Comparison of ENCODE assay signal across 22 cellular contexts in the genomic region with DNA sequence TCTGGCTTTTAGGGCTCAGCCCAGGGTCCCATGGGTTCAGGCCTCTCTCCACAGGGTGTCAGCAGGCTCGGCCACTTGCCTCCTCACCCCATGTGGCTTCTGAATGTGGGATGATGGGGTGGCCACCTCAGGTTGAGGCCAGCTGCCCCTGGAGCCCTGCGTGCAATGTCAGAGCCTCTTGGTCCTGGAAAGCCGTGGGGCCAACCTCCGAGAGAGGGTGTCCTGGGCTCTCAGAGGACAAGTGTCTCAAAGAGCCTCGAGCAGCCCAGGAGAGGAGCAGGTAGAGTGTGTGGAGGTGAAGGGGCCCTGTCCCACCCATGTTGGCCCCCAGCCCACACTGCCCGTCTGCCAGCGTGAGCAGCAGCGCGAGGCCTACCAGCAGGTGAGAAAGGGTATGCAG.
DNase-seq lines count a peak whose midpoint lies in the region; ATAC-seq, FAIRE-seq and TF ChIP-seq lines count a peak whose summit lies in the region.
"Had no signal": no experiment of that assay in that cellular context is flagged by ENCODE, and none has a peak within 500 bp of the region (broad histone marks: within the 10 kb centered on the region; RNA-seq: fewer than 3 reads in every experiment).

No MANE protein-coding gene starts in this region.

- H3K9ac ChIP-seq in kidney (ENCODE audit: low read length in 2 of 2), result no peak overlapping the region

- no peak for ATAC-seq in natural killer cell treated with Interleukin-12 subunit alpha and Interleukin-12 subunit beta and Interleukin-15 and Interleukin-18, amount 100 ng/mL, for 72 hours
- no peak for ATAC-seq in natural killer cell
- no peak for ATAC-seq in sciatic nerve
- no peak for ATAC-seq in GM18867 (IDR thresholded peaks at IDR 0.05; ENCODE audit: unreplicated experiment)
- ATAC-seq: HCT116 had no signal

- no peak overlapping the region for H3K27ac ChIP-seq in kidney (ENCODE audit: low read depth in 2 of 2, low read length in 2 of 2)

- intact Hi-C loops in natural killer cell (cut with micrococcal nuclease), result no loop called here
- intact Hi-C loops in kidney (cut with DNase I), result no loop called here
- intact Hi-C loops in sciatic nerve (cut with DNase I), result no loop called here

- no peaks in the 10 kb centered on the region for H3K36me3 ChIP-seq in kidney (ENCODE audit: control insufficient read depth in 1 of 2, insufficient read depth in 2 of 2, low read length in 2 of 2)
- H3K36me3 ChIP-seq: BE2C had no signal

- TF ChIP-seq CTCF in natural killer cell (IDR thresholded peaks at IDR 0.05), result no peak
- no peak for TF ChIP-seq CTCF in kidney (IDR thresholded peaks at IDR 0.05; ENCODE audit: borderline replicate concordance, extremely low read depth, insufficient read depth)

- H3K27me3 Mint-ChIP-seq in natural killer cell treated with Interleukin-12 subunit alpha and Interleukin-12 subunit beta and Interleukin-15 and Interleukin-18, amount 100 ng/mL, for 72 hours, result peaks cover 0 to 9% of the 10 kb centered on the region in 2 donors
- peaks cover 5 to 14% of the 10 kb centered on the region in 2 donors for H3K27me3 Mint-ChIP-seq in natural killer cell (ENCODE audit: low read depth in 2 of 2)

- H3K4me1 ChIP-seq in kidney (ENCODE audit: control insufficient read depth in 1 of 2, insufficient read depth in 1 of 2, low read depth in 1 of 2, low read length in 2 of 2), result no peaks in the 10 kb centered on the region
- H3K4me1 ChIP-seq: Caco-2 had no signal

- peak; percentile 10 for DNase-seq in natural killer cell treated with Interleukin-12 subunit alpha and Interleukin-12 subunit beta and Interleukin-15 and Interleukin-18, amount 100 ng/mL, for 72 hours (ENCODE audit: low spot score)
- DNase-seq in natural killer cell (no peak), kidney (peak; percentile 59), sciatic nerve (ENCODE audit: low spot score) (peak; percentile 45), GF-D8 (lab: John Stamatoyannopoulos, UW) (no peak), cerebellar nuclear complex (lab: John Stamatoyannopoulos, UW) (no peak)
- DNase-seq: ACHN; BE2C; C1 segment of cervical spinal cord; Caco-2; CD4-positive, alpha-beta T cell; GOT3; H7; HFFc6; IMR-90 had no signal

- no peaks in the 10 kb centered on the region for H3K4me1 Mint-ChIP-seq in natural killer cell treated with Interleukin-12 subunit alpha and Interleukin-12 subunit beta and Interleukin-15 and Interleukin-18, amount 100 ng/mL, for 72 hours (ENCODE audit: low read depth in 2 of 2)
- H3K4me1 Mint-ChIP-seq in natural killer cell, result no peaks in the 10 kb centered on the region

- no peaks in the 10 kb centered on the region for H3K9me3 Mint-ChIP-seq in natural killer cell treated with Interleukin-12 subunit alpha and Interleukin-12 subunit beta and Interleukin-15 and Interleukin-18, amount 100 ng/mL, for 72 hours
- H3K9me3 Mint-ChIP-seq in natural killer cell, result no peaks in the 10 kb centered on the region
- H3K9me3 Mint-ChIP-seq: CD4-positive, alpha-beta T cell; HFFc6 had no signal

- no peak overlapping the region for H3K4me3 ChIP-seq in kidney (ENCODE audit: low read length in 2 of 2)

- H3K4me3 Mint-ChIP-seq in natural killer cell treated with Interleukin-12 subunit alpha and Interleukin-12 subunit beta and Interleukin-15 and Interleukin-18, amount 100 ng/mL, for 72 hours, result no peak overlapping the region
- H3K4me3 Mint-ChIP-seq in natural killer cell, result no peak overlapping the region
- H3K4me3 Mint-ChIP-seq: CD4-positive, alpha-beta T cell; HFFc6 had no signal

- no peak for FAIRE-seq in kidney (lab: Jason Lieb, UNC)
- FAIRE-seq: A204.1, D721Med, G401.6, GM12892, HTR-8/SVneo had no signal

- H3K27ac Mint-ChIP-seq in natural killer cell treated with Interleukin-12 subunit alpha and Interleukin-12 subunit beta and Interleukin-15 and Interleukin-18, amount 100 ng/mL, for 72 hours, result no peak overlapping the region
- no peak overlapping the region for H3K27ac Mint-ChIP-seq in natural killer cell
- H3K27ac Mint-ChIP-seq: CD4-positive, alpha-beta T cell; HFFc6 had no signal

- H3K9me3 ChIP-seq in kidney (ENCODE audit: control insufficient read depth in 1 of 2, low read length in 2 of 2), result no peaks in the 10 kb centered on the region
- H3K9me3 ChIP-seq: BE2C, Caco-2 had no signal

- H3K36me3 Mint-ChIP-seq in natural killer cell treated with Interleukin-12 subunit alpha and Interleukin-12 subunit beta and Interleukin-15 and Interleukin-18, amount 100 ng/mL, for 72 hours, result no peaks in the 10 kb centered on the region
- no peaks in the 10 kb centered on the region for H3K36me3 Mint-ChIP-seq in natural killer cell

Comparison
In these comparisons a context has a peak if more than half of its experiments do, and no peak if none do; other contexts are left out.
1. DNase-seq: peak in natural killer cell treated with Interleukin-12 subunit alpha and Interleukin-12 subunit beta and Interleukin-15 and Interleukin-18, amount 100 ng/mL, for 72 hours (single experiment), kidney (single experiment) and sciatic nerve (single experiment); none in natural killer cell (single experiment), GF-D8 (single experiment) and cerebellar nuclear complex (0 of 2).